In genomic region chr17:72523491-72523890, GRCh38 we compare ENCODE assay signal across 24 cellular contexts.
"Had no signal": no experiment of that assay in that cellular context is flagged by ENCODE, and none has a peak within 500 bp of the region (broad histone marks: within the 10 kb centered on the region; RNA-seq: fewer than 3 reads in every experiment).

No MANE protein-coding gene starts in this region.

- H3K36me3 ChIP-seq: neural progenitor cell, pancreas, spleen, thoracic aorta had no signal

- H3K4me2 ChIP-seq: neural progenitor cell had no signal

- H3K27me3 Mint-ChIP-seq: progenitor cell of endocrine pancreas had no signal

- H3K4me1 ChIP-seq: spleen had no signal

- H3K36me3 Mint-ChIP-seq: natural killer cell treated with Interleukin-12 subunit alpha and Interleukin-12 subunit beta and Interleukin-15 and Interleukin-18, amount 100 ng/mL, for 72 hours; neural progenitor cell; stimulated activated naive B cell treated with anti-CD40 and anti-IgM and Interleukin-4, amounts not matched to agents 10 μg/mL and 1 μg/mL and 100 μg/mL, for 72 hours had no signal

- H3K27me3 ChIP-seq: neural progenitor cell, pancreas had no signal

- H2AFZ ChIP-seq: neural progenitor cell had no signal

- H3K27ac ChIP-seq: neural progenitor cell, pancreas, spleen, thoracic aorta had no signal

- DNase-seq: central memory CD4-positive, alpha-beta T cell; cortex of kidney; dorsolateral prefrontal cortex; effector CD8-positive, alpha-beta T cell; foreskin melanocyte; head of caudate nucleus; hippocampal formation; left colon; mesendoderm; occipital lobe; pancreas; retina; spleen; stimulated activated CD4-positive, alpha-beta T cell treated with anti-CD3 and anti-CD28 coated beads, Interleukin-2, amount 100 ng/mL, for 24 hours; stimulated activated CD4-positive, alpha-beta T cell treated with anti-CD3 and anti-CD28 coated beads, Interleukin-4, amount 100 ng/mL, for 4 hours; stimulated activated naive B cell treated with anti-CD40 and anti-IgM and Interleukin-4, amounts not matched to agents 10 μg/mL and 1 μg/mL and 100 μg/mL, for 72 hours; stimulated activated naive CD8-positive, alpha-beta T cell treated with anti-CD3 and anti-CD28 coated beads, Interleukin-15, amount 100 ng/mL, for 72 hours; substantia nigra; trophoblast cell had no signal

- H3K9me3 Mint-ChIP-seq: natural killer cell treated with Interleukin-12 subunit alpha and Interleukin-12 subunit beta and Interleukin-15 and Interleukin-18, amount 100 ng/mL, for 72 hours; neural progenitor cell; stimulated activated naive B cell treated with anti-CD40 and anti-IgM and Interleukin-4, amounts not matched to agents 10 μg/mL and 1 μg/mL and 100 μg/mL, for 72 hours; stimulated activated naive CD8-positive, alpha-beta T cell treated with anti-CD3 and anti-CD28 coated beads, Interleukin-15, amount 100 ng/mL, for 72 hours had no signal

- H3K9me3 ChIP-seq: pancreas, spleen, thoracic aorta had no signal

- H3K9ac ChIP-seq: neural progenitor cell had no signal

- ATAC-seq: left colon; natural killer cell treated with Interleukin-12 subunit alpha and Interleukin-12 subunit beta and Interleukin-15 and Interleukin-18, amount 100 ng/mL, for 72 hours; pancreas; sciatic nerve; stimulated activated naive B cell treated with anti-CD40 and anti-IgM and Interleukin-4, amounts not matched to agents 10 μg/mL and 1 μg/mL and 100 μg/mL, for 72 hours; stimulated activated naive CD8-positive, alpha-beta T cell treated with anti-CD3 and anti-CD28 coated beads, Interleukin-15, amount 100 ng/mL, for 72 hours had no signal

- H3K27ac Mint-ChIP-seq: natural killer cell treated with Interleukin-12 subunit alpha and Interleukin-12 subunit beta and Interleukin-15 and Interleukin-18, amount 100 ng/mL, for 72 hours; neural progenitor cell; progenitor cell of endocrine pancreas; stimulated activated naive B cell treated with anti-CD40 and anti-IgM and Interleukin-4, amounts not matched to agents 10 μg/mL and 1 μg/mL and 100 μg/mL, for 72 hours; stimulated activated naive CD8-positive, alpha-beta T cell treated with anti-CD3 and anti-CD28 coated beads, Interleukin-15, amount 100 ng/mL, for 72 hours had no signal

- H3K4me1 Mint-ChIP-seq: stimulated activated naive B cell treated with anti-CD40 and anti-IgM and Interleukin-4, amounts not matched to agents 10 μg/mL and 1 μg/mL and 100 μg/mL, for 72 hours; stimulated activated naive CD8-positive, alpha-beta T cell treated with anti-CD3 and anti-CD28 coated beads, Interleukin-15, amount 100 ng/mL, for 72 hours had no signal

- H3K4me3 ChIP-seq: dorsolateral prefrontal cortex, neural progenitor cell, pancreas, spleen, thoracic aorta had no signal

- H3K4me3 Mint-ChIP-seq: natural killer cell treated with Interleukin-12 subunit alpha and Interleukin-12 subunit beta and Interleukin-15 and Interleukin-18, amount 100 ng/mL, for 72 hours; neural progenitor cell; stimulated activated naive B cell treated with anti-CD40 and anti-IgM and Interleukin-4, amounts not matched to agents 10 μg/mL and 1 μg/mL and 100 μg/mL, for 72 hours; stimulated activated naive CD8-positive, alpha-beta T cell treated with anti-CD3 and anti-CD28 coated beads, Interleukin-15, amount 100 ng/mL, for 72 hours had no signal
